ENCODE assay signal across 29 cellular contexts in the genomic region with DNA sequence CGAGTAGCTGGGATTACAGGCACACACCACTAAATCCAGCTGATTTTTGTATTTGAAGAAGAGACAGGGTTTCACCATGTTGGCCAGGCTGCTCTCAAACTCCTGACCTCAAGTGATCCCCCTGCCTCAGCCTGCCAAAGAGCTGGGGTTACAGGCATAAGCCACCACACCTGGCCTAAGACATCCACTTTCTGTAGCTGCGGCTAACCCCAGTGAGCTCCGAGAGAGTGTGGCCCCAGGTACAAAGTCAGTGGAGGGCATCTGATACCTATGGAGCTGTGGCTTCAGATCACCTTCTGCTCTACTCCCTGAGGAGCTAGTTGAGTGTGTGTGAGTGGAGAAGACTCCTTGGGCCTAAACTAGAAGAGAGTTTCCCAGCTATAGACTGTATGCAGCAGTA.
"Had no signal": no experiment of that assay in that cellular context is flagged by ENCODE, and none has a peak within 500 bp of the region (broad histone marks: within the 10 kb centered on the region; RNA-seq: fewer than 3 reads in every experiment).

No MANE protein-coding gene starts in this region.

- H3K4me1 ChIP-seq: testis, upper lobe of right lung, uterus had no signal

- H3K27ac Mint-ChIP-seq: stimulated activated effector memory CD8-positive, alpha-beta T cell treated with anti-CD3 and anti-CD28 coated beads, Interleukin-12 subunit alpha, Interleukin-12 subunit beta, amount 100 ng/mL, for 72 hours; stimulated activated memory B cell treated with anti-CD40 and anti-IgM and Interleukin-4, amounts not matched to agents 10 μg/mL and 1 μg/mL and 100 μg/mL, for 72 hours; stimulated activated naive B cell treated with anti-CD40 and anti-IgM and Interleukin-4, amounts not matched to agents 10 μg/mL and 1 μg/mL and 100 μg/mL, for 72 hours; stimulated activated naive CD8-positive, alpha-beta T cell treated with anti-CD3 and anti-CD28 coated beads, Interleukin-15, amount 100 ng/mL, for 72 hours; stimulated activated naive CD8-positive, alpha-beta T cell treated with anti-CD3 and anti-CD28 coated beads, Interleukin-15, Interleukin-2, amounts not matched to agents 100 ng/mL and 50 ng/mL, for 24 hours; type B pancreatic cell had no signal

- H3K4me3 ChIP-seq: stomach, suprapubic skin, testis, thoracic aorta, thyroid gland, tibial artery, tibial nerve, transverse colon, upper lobe of left lung, upper lobe of right lung, uterus, vagina had no signal

- H3K9me3 ChIP-seq: stomach, suprapubic skin, testis, thoracic aorta, thyroid gland, tibial artery, transverse colon, upper lobe of right lung, uterus, vagina had no signal

- H3K4me3 Mint-ChIP-seq: stimulated activated effector memory CD8-positive, alpha-beta T cell treated with anti-CD3 and anti-CD28 coated beads, Interleukin-12 subunit alpha, Interleukin-12 subunit beta, amount 100 ng/mL, for 72 hours; stimulated activated memory B cell treated with anti-CD40 and anti-IgM and Interleukin-4, amounts not matched to agents 10 μg/mL and 1 μg/mL and 100 μg/mL, for 72 hours; stimulated activated naive B cell treated with anti-CD40 and anti-IgM and Interleukin-4, amounts not matched to agents 10 μg/mL and 1 μg/mL and 100 μg/mL, for 72 hours; stimulated activated naive CD8-positive, alpha-beta T cell treated with anti-CD3 and anti-CD28 coated beads, Interleukin-15, amount 100 ng/mL, for 72 hours; stimulated activated naive CD8-positive, alpha-beta T cell treated with anti-CD3 and anti-CD28 coated beads, Interleukin-15, Interleukin-2, amounts not matched to agents 100 ng/mL and 50 ng/mL, for 24 hours; type B pancreatic cell had no signal

- H3K36me3 ChIP-seq: stomach, suprapubic skin, thoracic aorta, thyroid gland, tibial artery, tibial nerve, transverse colon, upper lobe of left lung, upper lobe of right lung, uterus, vagina had no signal

- FAIRE-seq: urothelium cell line had no signal

- H3K9me3 Mint-ChIP-seq: stimulated activated effector memory CD8-positive, alpha-beta T cell treated with anti-CD3 and anti-CD28 coated beads, Interleukin-12 subunit alpha, Interleukin-12 subunit beta, amount 100 ng/mL, for 72 hours; stimulated activated naive CD8-positive, alpha-beta T cell treated with anti-CD3 and anti-CD28 coated beads, Interleukin-15, amount 100 ng/mL, for 72 hours; stimulated activated naive CD8-positive, alpha-beta T cell treated with anti-CD3 and anti-CD28 coated beads, Interleukin-15, Interleukin-2, amounts not matched to agents 100 ng/mL and 50 ng/mL, for 24 hours; type B pancreatic cell had no signal

- H3K27me3 ChIP-seq: testis, thyroid gland, tibial artery, upper lobe of left lung, upper lobe of right lung, uterus, vagina had no signal

- H3K27ac ChIP-seq: stomach, suprapubic skin, testis, thoracic aorta, thyroid gland, tibial artery, tibial nerve, transverse colon, upper lobe of left lung, upper lobe of right lung, uterus, vagina had no signal

- H3K36me3 Mint-ChIP-seq: stimulated activated effector memory CD8-positive, alpha-beta T cell treated with anti-CD3 and anti-CD28 coated beads, Interleukin-12 subunit alpha, Interleukin-12 subunit beta, amount 100 ng/mL, for 72 hours; type B pancreatic cell had no signal

- ATAC-seq: stimulated activated effector memory CD8-positive, alpha-beta T cell treated with anti-CD3 and anti-CD28 coated beads, Interleukin-12 subunit alpha, Interleukin-12 subunit beta, amount 100 ng/mL, for 72 hours; stimulated activated memory B cell treated with anti-CD40 and anti-IgM and Interleukin-4, amounts not matched to agents 10 μg/mL and 1 μg/mL and 100 μg/mL, for 72 hours; stimulated activated naive B cell treated with anti-CD40 and anti-IgM and Interleukin-4, amounts not matched to agents 10 μg/mL and 1 μg/mL and 100 μg/mL, for 72 hours; stimulated activated naive CD8-positive, alpha-beta T cell treated with anti-CD3 and anti-CD28 coated beads, Interleukin-15, amount 100 ng/mL, for 72 hours; stimulated activated naive CD8-positive, alpha-beta T cell treated with anti-CD3 and anti-CD28 coated beads, Interleukin-15, Interleukin-2, amounts not matched to agents 100 U/mL and 50 U/mL, for 24 hours; upper lobe of right lung had no signal

- DNase-seq: stimulated activated CD4-positive, alpha-beta T cell treated with anti-CD3 and anti-CD28 coated beads, Interleukin-2, amount 100 ng/mL, for 48 hours; stimulated activated CD4-positive, alpha-beta T cell treated with anti-CD3 and anti-CD28 coated beads, Interleukin-4, amount 100 ng/mL, for 1 hour; stimulated activated CD4-positive, alpha-beta T cell treated with anti-CD3 and anti-CD28 coated beads, Interleukin-4, amount 100 ng/mL, for 24 hours; stimulated activated CD4-positive, alpha-beta T cell treated with anti-CD3 and anti-CD28 coated beads, Interleukin-4, amount 100 ng/mL, for 4 hours; stimulated activated CD8-positive, alpha-beta memory T cell treated with anti-CD3 and anti-CD28 coated beads, Interleukin-4, amount 100 ng/mL, for 48 hours; stimulated activated naive B cell treated with anti-CD40 and anti-IgM and Interleukin-4, amounts not matched to agents 10 μg/mL and 1 μg/mL and 100 μg/mL, for 72 hours; stimulated activated naive CD4-positive, alpha-beta T cell; stimulated activated naive CD4-positive, alpha-beta T cell treated with Interleukin-2 at 50 U/mL for 16 hours; stimulated activated naive CD8-positive, alpha-beta T cell treated with anti-CD3 and anti-CD28 coated beads, Interleukin-15, amount 100 ng/mL, for 72 hours; stimulated activated naive CD8-positive, alpha-beta T cell treated with anti-CD3 and anti-CD28 coated beads, Interleukin-15, Interleukin-2, amounts not matched to agents 100 U/mL and 50 U/mL, for 24 hours; stomach; substantia nigra; testis; thyroid gland; tibial artery; transverse colon; trophoblast cell; upper lobe of left lung; upper lobe of right lung; uterus had no signal
